28 cellular contexts compared by ENCODE assay signal in genomic region chr19:46193678-46194077, GRCh38. TPM values are rescaled to one million over a fixed set of nuclear protein-coding genes. Genes with fewer than 3 reads are reported as not detected.
A peak's percentile ranks its signal among the peaks of the same experiment; 100 is the strongest.
DNase-seq lines count a peak whose midpoint lies in the region; ATAC-seq, FAIRE-seq and TF ChIP-seq lines count a peak whose summit lies in the region.
"Had no signal": no experiment of that assay in that cellular context is flagged by ENCODE, and none has a peak within 500 bp of the region (broad histone marks: within the 10 kb centered on the region; RNA-seq: fewer than 3 reads in every experiment).

No MANE protein-coding gene starts in this region.

- no peaks in the 10 kb centered on the region for H3K79me2 ChIP-seq in GM23248 (ENCODE audit: insufficient read depth)
- H3K79me2 ChIP-seq in hepatocyte = no peaks in the 10 kb centered on the region

- DNase-seq in A549 (ENCODE audit: low read depth in 1 of 2, low spot score in 1 of 2) = no peak
- no peak for DNase-seq in GM23248
- no peak for DNase-seq in RWPE2 (ENCODE audit: low spot score)
- DNase-seq in hepatocyte (ENCODE audit: low spot score) = no peak
- no peak for DNase-seq in NCI-H446 (lab: John Stamatoyannopoulos, UW)
- DNase-seq in EL = no peak
- DNase-seq in NCI-H2107 treated with DMSO at 0.1 percent for 48 hours (lab: John Stamatoyannopoulos, UW; ENCODE audit: unreplicated experiment) = no peak
- DNase-seq in NCI-H82 treated with DMSO at 0.1 percent for 48 hours (lab: John Stamatoyannopoulos, UW; ENCODE audit: unreplicated experiment) = no peak
- DNase-seq: activated B cell treated with CpG ODN at 0.5 μM for 24 hours; activated effector memory CD4-positive, alpha-beta T cell treated with Interleukin-2 at 50 U/mL for 16 hours; activated naive CD8-positive, alpha-beta T cell treated with anti-CD3 and anti-CD28 coated beads, Interleukin-2, amount 10 ng/mL, durations not matched to agents 7 days and 5 days; effector memory CD4-positive, alpha-beta T cell; esophagus squamous epithelium; kidney; naive B cell; NCI-H526; occipital lobe; stimulated activated CD4-positive, alpha-beta T cell treated with anti-CD3 and anti-CD28 coated beads, Interleukin-12 subunit alpha, Interleukin-12 subunit beta, amount 100 ng/mL, for 4 hours; stimulated activated CD4-positive, alpha-beta T cell treated with anti-CD3 and anti-CD28 coated beads, Interleukin-4, amount 100 ng/mL, for 4 hours; stimulated activated naive CD8-positive, alpha-beta T cell treated with anti-CD3 and anti-CD28 coated beads, Interleukin-15, Interleukin-2, amounts not matched to agents 100 U/mL and 50 U/mL, for 24 hours had no signal

- TF ChIP-seq POLR2A in A549 (IDR thresholded peaks at IDR 0.05; ENCODE audit: low read length) = no peak

- peak; percentile 68 for FAIRE-seq in A549 (lab: Jason Lieb, UNC)
- FAIRE-seq: GM12891, kidney had no signal

- H3K9me2 ChIP-seq in GM23248 (ENCODE audit: insufficient read depth) (no peaks in the 10 kb centered on the region), hepatocyte (replicated peaks; ENCODE audit: insufficient read depth) (no peaks in the 10 kb centered on the region)

- H3K4me1 ChIP-seq in A549 = peaks cover 96% of the 10 kb centered on the region
- H3K4me1 ChIP-seq in GM23248 (ENCODE audit: insufficient read depth) = peaks cover 4% of the 10 kb centered on the region
- peaks cover 34% of the 10 kb centered on the region for H3K4me1 ChIP-seq in RWPE2 (ENCODE audit: insufficient read depth, poor library complexity, severe bottlenecking)
- H3K4me1 ChIP-seq in hepatocyte (ENCODE audit: insufficient read depth) = peaks cover 12% of the 10 kb centered on the region
- H3K4me1 ChIP-seq: gastroesophageal sphincter had no signal

- 76% methylated on average over 4 of the region's 4 CpGs for WGBS in A549 (ENCODE audit: missing lambda C conversion rate)
- 82 to 85% methylated on average over 4 of the region's 4 CpGs for WGBS in GM23248 (ENCODE audit: low coverage in 1 of 2, low lambda C conversion rate in 2 of 2, missing lambda C conversion rate in 2 of 2), 2 experiments
- WGBS in hepatocyte (ENCODE audit: low lambda C conversion rate, missing lambda C conversion rate) = 82% methylated on average over 4 of the region's 4 CpGs

- peak overlapping the region; percentile 74 for H3K4me2 ChIP-seq in A549
- peak overlapping the region; percentile 74 for H3K4me2 ChIP-seq in GM23248 (ENCODE audit: unreplicated experiment)
- no peak overlapping the region for H3K4me2 ChIP-seq in hepatocyte

- in situ Hi-C loops in GM23248 (cut with MboI) = no loop called here

- no peak for TF ChIP-seq RAD21 in A549 (conservative IDR thresholded peaks at IDR 0.05 in 1 of 2, IDR thresholded peaks at IDR 0.05 in 1 of 2)

- H3K27me3 ChIP-seq in GM23248 (replicated peaks; ENCODE audit: insufficient read depth) (peaks cover 39% of the 10 kb centered on the region), RWPE2 (ENCODE audit: insufficient read depth, poor library complexity, severe bottlenecking) (no peaks in the 10 kb centered on the region), hepatocyte (peaks cover 8% of the 10 kb centered on the region)

- H3K9me3 ChIP-seq in A549 = no peaks in the 10 kb centered on the region
- no peaks in the 10 kb centered on the region for H3K9me3 ChIP-seq in GM23248 (ENCODE audit: low read depth)
- no peaks in the 10 kb centered on the region for H3K9me3 ChIP-seq in RWPE2 (ENCODE audit: severe bottlenecking)
- H3K9me3 ChIP-seq in hepatocyte (ENCODE audit: low read depth) = no peaks in the 10 kb centered on the region
- H3K9me3 ChIP-seq: esophagus squamous epithelium, gastroesophageal sphincter had no signal

- H2AFZ ChIP-seq in GM23248 (no peak overlapping the region), hepatocyte (no peak overlapping the region)

- no peak overlapping the region for H3K4me3 ChIP-seq in A549
- no peak overlapping the region for H3K4me3 ChIP-seq in GM23248
- H3K4me3 ChIP-seq in RWPE2 (ENCODE audit: severe bottlenecking) = no peak overlapping the region
- no peak overlapping the region for H3K4me3 ChIP-seq in hepatocyte
- H3K4me3 ChIP-seq: esophagus squamous epithelium, gastroesophageal sphincter had no signal

- H4K20me1 ChIP-seq in GM23248 (ENCODE audit: insufficient read depth) = no peaks in the 10 kb centered on the region
- no peaks in the 10 kb centered on the region for H4K20me1 ChIP-seq in hepatocyte (ENCODE audit: insufficient read depth, poor library complexity, severe bottlenecking)

- H3K27ac ChIP-seq in A549 (peak overlapping the region; percentile 64 to 83), GM23248 (no peak overlapping the region), RWPE2 (ENCODE audit: poor library complexity, severe bottlenecking) (peak overlapping the region; percentile 55), hepatocyte (peak overlapping the region; percentile 61)
- H3K27ac ChIP-seq: gastroesophageal sphincter had no signal

- H3K36me3 ChIP-seq in GM23248 (ENCODE audit: low read depth) = no peaks in the 10 kb centered on the region
- H3K36me3 ChIP-seq in RWPE2 (ENCODE audit: low read depth) = no peaks in the 10 kb centered on the region
- no peaks in the 10 kb centered on the region for H3K36me3 ChIP-seq in hepatocyte (replicated peaks; ENCODE audit: insufficient read depth, low read depth)
- H3K36me3 ChIP-seq: esophagus squamous epithelium, gastroesophageal sphincter had no signal

- TF ChIP-seq EP300 in A549 (IDR thresholded peaks at IDR 0.05) = no peak

- no peak overlapping the region for H3K9ac ChIP-seq in GM23248

- POLR2A ChIA-PET in A549 (lab: Yijun Ruan, JAX) = interaction anchor here (0.6 to 1.6 kb wide), 3 partner anchors 10 to 1009 kb away, joined by 4 to 6 read pairs (median 4); no protein-coding TSS in a partner anchor

- peak; percentile 22 to 36 for ATAC-seq in A549
- ATAC-seq in RWPE2 (ENCODE audit: low read depth) = 0 out of 3 replicates have a peak, but pooled peaks have one; percentile 13
- ATAC-seq: CD8-positive, alpha-beta T cell; stimulated activated naive CD8-positive, alpha-beta T cell treated with anti-CD3 and anti-CD28 coated beads, Interleukin-15, Interleukin-2, amounts not matched to agents 100 U/mL and 50 U/mL, for 24 hours had no signal

- no peak for TF ChIP-seq CTCF in A549 (IDR thresholded peaks at IDR 0.05)
- TF ChIP-seq CTCF in RWPE2 (IDR thresholded peaks at IDR 0.05; ENCODE audit: poor library complexity, severe bottlenecking) = no peak
- no peak for TF ChIP-seq CTCF in hepatocyte (IDR thresholded peaks at IDR 0.05; ENCODE audit: poor library complexity)

- H3F3A ChIP-seq in GM23248 (ENCODE audit: insufficient read depth) = peaks cover 16% of the 10 kb centered on the region

- CTCF ChIA-PET in A549 (lab: Yijun Ruan, JAX) = interaction anchor here (0.6 to 14.6 kb wide), 14 partner anchors 9 to 166 kb away, joined by 3 to 390 read pairs (median 6); no protein-coding TSS in a partner anchor

TF ChIP-seq in A549, 52 proteins besides CTCF, POLR2A, EP300 and RAD21:
- TF ChIP-seq SMC3 (IDR thresholded peaks at IDR 0.05) = no peak
- no peak for TF ChIP-seq MYC (IDR thresholded peaks at IDR 0.05; ENCODE audit: borderline replicate concordance, low read length)
- no peak for TF ChIP-seq HOXB5 (CRISPR knock-in tag; IDR thresholded peaks at IDR 0.05)
- no peak for TF ChIP-seq MAX (IDR thresholded peaks at IDR 0.05)
- TF ChIP-seq KDM5A (IDR thresholded peaks at IDR 0.05) = no peak
- no peak for TF ChIP-seq GATA3 (IDR thresholded peaks at IDR 0.05; ENCODE audit: borderline replicate concordance)
- TF ChIP-seq JUNB (IDR thresholded peaks at IDR 0.05) = no peak
- TF ChIP-seq ZC3H11A (IDR thresholded peaks at IDR 0.05) = no peak

RNA-seq across cellular contexts. Expression of gene IGFL1, which starts 35.9 kb away (rescaled TPM):
- polyA plus RNA-seq in A549 (2011; rRNA removed) (0.70 and 0.88 TPM in 2 replicates), A549 (2017; fragmentation: RNase III; extraction: RNeasy Plus Mini Kit Qiagen cat#74134 plus additional on column Dnase treatment) (1.0 to 1.9 TPM (median 1.1 TPM) in 3 replicates), GM23248 (2016; fragmentation: Nextera tagmentation; extraction: Ambion mirVana) (not detected in 2 replicates), hepatocyte (not detected in 2 replicates)
- 0.97 and 0.98 TPM in 2 replicates for polyA plus RNA-seq in A549 (2012; cell fraction: cytosol; rRNA removed)
- polyA plus RNA-seq in A549 (2012; cell fraction: nucleus; rRNA removed) = 1.4 TPM in 2 replicates
- polyA minus RNA-seq in A549 (2011; rRNA and poly(A)+ RNA removed) = 0.88 and 1.6 TPM in 2 replicates
- not detected in 2 replicates for total RNA-seq in GM23248 (2014; rRNA removed; shearing (Covaris generic))
- total RNA-seq in hepatocyte = not detected in 2 replicates
- total RNA-seq: activated B cell treated with CpG ODN at 0.5 μM for 24 hours; activated CD4-positive, alpha-beta memory T cell treated with anti-CD3 and anti-CD28 coated beads for 36 hours; activated naive CD8-positive, alpha-beta T cell treated with anti-CD3 and anti-CD28 coated beads, Interleukin-2, amount 10 ng/mL, durations not matched to agents 7 days and 5 days; CD8-positive, alpha-beta T cell; kidney; occipital lobe; OCI-LY7; renal cortical epithelial cell; SK-MEL-5; T-helper 2 cell treated with Interferon-gamma antibody and Interleukin-4, amounts not matched to agents 100 ng/mL and 5 ng/mL, for 36 hours had no signal

RNA-seq across cellular contexts. Expression of gene IGFL2, which starts 45.6 kb away (rescaled TPM):
- polyA plus RNA-seq in A549 (2011; rRNA removed) (0.78 and 1.9 TPM in 2 replicates), A549 (2017; fragmentation: RNase III; extraction: RNeasy Plus Mini Kit Qiagen cat#74134 plus additional on column Dnase treatment) (0.21 to 1.4 TPM (median 1.1 TPM) in 3 replicates), GM23248 (2016; fragmentation: Nextera tagmentation; extraction: Ambion mirVana) (not detected in 2 replicates), hepatocyte (17.2 and 22.9 TPM in 2 replicates)
- 0.70 and 0.75 TPM in 2 replicates for polyA plus RNA-seq in A549 (2012; cell fraction: cytosol; rRNA removed)
- polyA plus RNA-seq in A549 (2012; cell fraction: nucleus; rRNA removed) = 0.42 and 0.68 TPM in 2 replicates
- polyA minus RNA-seq in A549 (2011; rRNA and poly(A)+ RNA removed) = 0.63 and 1.2 TPM in 2 replicates
- total RNA-seq in GM23248 (2014; rRNA removed; shearing (Covaris generic)) = not detected in 2 replicates
- total RNA-seq in hepatocyte = 12.9 and 15.2 TPM in 2 replicates
- total RNA-seq: activated B cell treated with CpG ODN at 0.5 μM for 24 hours; activated CD4-positive, alpha-beta memory T cell treated with anti-CD3 and anti-CD28 coated beads for 36 hours; activated naive CD8-positive, alpha-beta T cell treated with anti-CD3 and anti-CD28 coated beads, Interleukin-2, amount 10 ng/mL, durations not matched to agents 7 days and 5 days; CD8-positive, alpha-beta T cell; esophagus squamous epithelium; gastroesophageal sphincter; kidney; OCI-LY7; renal cortical epithelial cell; SK-MEL-5 had no signal
